Comparison of ENCODE assay signal across 9 cellular contexts in genomic region chr12:131833896-131834641, GRCh38. TPM values are rescaled to one million over a fixed set of nuclear protein-coding genes. Genes with fewer than 3 reads are reported as not detected.
DNase-seq lines count a peak whose midpoint lies in the region; ATAC-seq and TF ChIP-seq lines count a peak whose summit lies in the region.
"Had no signal": no experiment of that assay in that cellular context is flagged by ENCODE, and none has a peak within 500 bp of the region (broad histone marks: within the 10 kb centered on the region; RNA-seq: fewer than 3 reads in every experiment).

No MANE protein-coding gene starts in this region.

- H3K27ac Mint-ChIP-seq in activated CD8-positive, alpha-beta T cell treated with anti-CD3 and anti-CD28 coated beads, Interleukin-2, amount 10 ng/mL, durations not matched to agents 7 days and 5 days: no peak overlapping the region

- POLR2A ChIA-PET in activated CD8-positive, alpha-beta T cell treated with anti-CD3 and anti-CD28 coated beads, Interleukin-2, amount 10 ng/mL, durations not matched to agents 7 days and 5 days (lab: Charles Lee): no interaction called here

- DNase-seq in COLO829 (ENCODE audit: low spot score): peak; percentile 23
- no peak for DNase-seq in HFF-Myc (ENCODE audit: extremely low read depth, low read depth)
- peak; percentile 51 for DNase-seq in astrocyte of the hippocampus (ENCODE audit: low read depth, low spot score)
- peak; percentile 10 for DNase-seq in midbrain (lab: John Stamatoyannopoulos, UW)
- DNase-seq in stimulated activated CD4-positive, alpha-beta T cell treated with anti-CD3 and anti-CD28 coated beads, Interleukin-4, amount 100 ng/mL, for 4 hours: no peak
- no peak for DNase-seq in activated CD8-positive, alpha-beta memory T cell treated with anti-CD3 and anti-CD28 coated beads, Interleukin-2, amount 50 U/mL, for 4 hours
- DNase-seq in activated CD8-positive, alpha-beta T cell treated with anti-CD3 and anti-CD28 coated beads, Interleukin-2, amount 10 ng/mL, durations not matched to agents 7 days and 5 days: no peak
- DNase-seq: uterus had no signal

- no peak overlapping the region for H3K4me3 ChIP-seq in HFF-Myc (replicated peaks; ENCODE audit: low read depth, low read length)
- H3K4me3 ChIP-seq: uterus had no signal

- H3K9me3 Mint-ChIP-seq in activated CD8-positive, alpha-beta T cell treated with anti-CD3 and anti-CD28 coated beads, Interleukin-2, amount 10 ng/mL, durations not matched to agents 7 days and 5 days (ENCODE audit: insufficient read depth): no peaks in the 10 kb centered on the region

- no peak for ATAC-seq in GM21360 (IDR thresholded peaks at IDR 0.05; ENCODE audit: unreplicated experiment)
- ATAC-seq in activated CD8-positive, alpha-beta T cell treated with anti-CD3 and anti-CD28 coated beads, Interleukin-2, amount 10 ng/mL, durations not matched to agents 7 days and 5 days: no peak

- H3K4me3 Mint-ChIP-seq in activated CD8-positive, alpha-beta T cell treated with anti-CD3 and anti-CD28 coated beads, Interleukin-2, amount 10 ng/mL, durations not matched to agents 7 days and 5 days: no peak overlapping the region

- peak; percentile 46 for TF ChIP-seq CTCF in HFF-Myc (IDR thresholded peaks at IDR 0.05; ENCODE audit: low read depth, low read length, missing control alignments)

- no peaks in the 10 kb centered on the region for H3K36me3 Mint-ChIP-seq in activated CD8-positive, alpha-beta T cell treated with anti-CD3 and anti-CD28 coated beads, Interleukin-2, amount 10 ng/mL, durations not matched to agents 7 days and 5 days (ENCODE audit: low read depth)

- H3K27me3 Mint-ChIP-seq in activated CD8-positive, alpha-beta T cell treated with anti-CD3 and anti-CD28 coated beads, Interleukin-2, amount 10 ng/mL, durations not matched to agents 7 days and 5 days (ENCODE audit: low read depth): peaks cover 21% of the 10 kb centered on the region

- CTCF ChIA-PET in activated CD8-positive, alpha-beta T cell treated with anti-CD3 and anti-CD28 coated beads, Interleukin-2, amount 10 ng/mL, durations not matched to agents 7 days and 5 days (lab: Charles Lee): no interaction called here

- peaks cover 11% of the 10 kb centered on the region for H3K4me1 Mint-ChIP-seq in activated CD8-positive, alpha-beta T cell treated with anti-CD3 and anti-CD28 coated beads, Interleukin-2, amount 10 ng/mL, durations not matched to agents 7 days and 5 days (ENCODE audit: low read depth)

RNA-seq across cellular contexts. Expression of gene MMP17, which starts 5.9 kb away (rescaled TPM):
- total RNA-seq in activated CD8-positive, alpha-beta T cell treated with anti-CD3 and anti-CD28 coated beads, Interleukin-2, amount 10 ng/mL, durations not matched to agents 7 days and 5 days: not detected

Comparison
In these comparisons a context has a peak if more than half of its experiments do, and no peak if none do; other contexts are left out.
1. DNase-seq: peak in COLO829 (single experiment), astrocyte of the hippocampus (single experiment) and midbrain (single experiment); none in HFF-Myc (single experiment), stimulated activated CD4-positive, alpha-beta T cell treated with anti-CD3 and anti-CD28 coated beads, Interleukin-4, amount 100 ng/mL, for 4 hours (0 of 2), activated CD8-positive, alpha-beta memory T cell treated with anti-CD3 and anti-CD28 coated beads, Interleukin-2, amount 50 U/mL, for 4 hours (single experiment) and activated CD8-positive, alpha-beta T cell treated with anti-CD3 and anti-CD28 coated beads, Interleukin-2, amount 10 ng/mL, durations not matched to agents 7 days and 5 days (single experiment).